ENCODE assay signal across 11 cellular contexts in genomic region chr15:64379216-64379960, GRCh38. TPM values are rescaled to one million over a fixed set of nuclear protein-coding genes. Genes with fewer than 3 reads are reported as not detected.
DNase-seq lines count a peak whose midpoint lies in the region; ATAC-seq and TF ChIP-seq lines count a peak whose summit lies in the region.
"Had no signal": no experiment of that assay in that cellular context is flagged by ENCODE, and none has a peak within 500 bp of the region (broad histone marks: within the 10 kb centered on the region; RNA-seq: fewer than 3 reads in every experiment).

No MANE protein-coding gene starts in this region.

- H3K27me3 ChIP-seq in OCI-LY1 (ENCODE audit: insufficient read depth, low read length) (no peaks in the 10 kb centered on the region), ectodermal cell (ENCODE audit: control insufficient read depth, insufficient read depth, low read length, poor library complexity, severe bottlenecking) (no peaks in the 10 kb centered on the region)
- H3K27me3 ChIP-seq: esophagus squamous epithelium had no signal

- peak overlapping the region; percentile 10 for H3K27ac ChIP-seq in OCI-LY1 (ENCODE audit: low read depth, low read length, poor library complexity, severe bottlenecking)
- H3K27ac ChIP-seq in ectodermal cell (ENCODE audit: insufficient read depth, low read depth, low read length, poor library complexity, severe bottlenecking): no peak overlapping the region
- H3K27ac ChIP-seq: esophagus squamous epithelium, prostate gland had no signal

- H3K79me2 ChIP-seq in OCI-LY1 (ENCODE audit: insufficient read depth, low read length): peaks cover 16% of the 10 kb centered on the region

- H3K4me3 ChIP-seq in OCI-LY1 (ENCODE audit: low read depth, low read length, poor library complexity, severe bottlenecking) (peak overlapping the region; percentile 99), ectodermal cell (ENCODE audit: insufficient read depth, low read depth, low read length) (peak overlapping the region; percentile 58)
- H3K4me3 ChIP-seq: prostate gland had no signal

- H3K4me3 Mint-ChIP-seq in activated naive CD4-positive, alpha-beta T cell treated with anti-CD3 and anti-CD28 coated beads, Interleukin-2, amount 10 ng/mL, durations not matched to agents 7 days and 5 days: peak overlapping the region; percentile 91
- H3K4me3 Mint-ChIP-seq in stimulated activated memory B cell treated with anti-CD40 and anti-IgM and Interleukin-4, amounts not matched to agents 10 μg/mL and 1 μg/mL and 100 μg/mL, for 72 hours: peak overlapping the region; percentile 51

- H4K20me1 ChIP-seq in OCI-LY1 (ENCODE audit: insufficient read depth, low read length): no peaks in the 10 kb centered on the region

- H3K27ac Mint-ChIP-seq in activated naive CD4-positive, alpha-beta T cell treated with anti-CD3 and anti-CD28 coated beads, Interleukin-2, amount 10 ng/mL, durations not matched to agents 7 days and 5 days: peak overlapping the region; percentile 28
- H3K27ac Mint-ChIP-seq in stimulated activated memory B cell treated with anti-CD40 and anti-IgM and Interleukin-4, amounts not matched to agents 10 μg/mL and 1 μg/mL and 100 μg/mL, for 72 hours: no peak overlapping the region

- no peaks in the 10 kb centered on the region for H3K9me3 Mint-ChIP-seq in activated naive CD4-positive, alpha-beta T cell treated with anti-CD3 and anti-CD28 coated beads, Interleukin-2, amount 10 ng/mL, durations not matched to agents 7 days and 5 days
- H3K9me3 Mint-ChIP-seq in stimulated activated memory B cell treated with anti-CD40 and anti-IgM and Interleukin-4, amounts not matched to agents 10 μg/mL and 1 μg/mL and 100 μg/mL, for 72 hours: no peaks in the 10 kb centered on the region

- no peaks in the 10 kb centered on the region for H3K27me3 Mint-ChIP-seq in activated naive CD4-positive, alpha-beta T cell treated with anti-CD3 and anti-CD28 coated beads, Interleukin-2, amount 10 ng/mL, durations not matched to agents 7 days and 5 days
- H3K27me3 Mint-ChIP-seq in stimulated activated memory B cell treated with anti-CD40 and anti-IgM and Interleukin-4, amounts not matched to agents 10 μg/mL and 1 μg/mL and 100 μg/mL, for 72 hours: no peaks in the 10 kb centered on the region

- H2AFZ ChIP-seq in OCI-LY1 (ENCODE audit: low read length): no peak overlapping the region

- no peak for DNase-seq in activated naive CD4-positive, alpha-beta T cell treated with anti-CD3 and anti-CD28 coated beads, Interleukin-2, amount 10 ng/mL, durations not matched to agents 7 days and 5 days
- no peak for DNase-seq in activated naive CD4-positive, alpha-beta T cell treated with anti-CD3 and anti-CD28 coated beads, Interleukin-2, amount 50 U/mL, for 16 hours
- DNase-seq in Right ventricle myocardium superior: no peak
- DNase-seq: esophagus squamous epithelium, NCI-H1048 had no signal

- peak overlapping the region; percentile 98 for H3K4me2 ChIP-seq in OCI-LY1 (ENCODE audit: low read length)

- H3F3A ChIP-seq in OCI-LY1 (ENCODE audit: insufficient read depth, low read length): no peaks in the 10 kb centered on the region

- H3K9ac ChIP-seq in OCI-LY1 (ENCODE audit: low read length): peak overlapping the region; percentile 53

- peaks cover 40% of the 10 kb centered on the region for H3K4me1 Mint-ChIP-seq in activated naive CD4-positive, alpha-beta T cell treated with anti-CD3 and anti-CD28 coated beads, Interleukin-2, amount 10 ng/mL, durations not matched to agents 7 days and 5 days
- peaks cover 23% of the 10 kb centered on the region for H3K4me1 Mint-ChIP-seq in stimulated activated memory B cell treated with anti-CD40 and anti-IgM and Interleukin-4, amounts not matched to agents 10 μg/mL and 1 μg/mL and 100 μg/mL, for 72 hours

- CTCF ChIA-PET in activated naive CD4-positive, alpha-beta T cell treated with anti-CD3 and anti-CD28 coated beads, Interleukin-2, amount 10 ng/mL, durations not matched to agents 7 days and 5 days (lab: Charles Lee): interaction anchor here (1.2 to 1.4 kb wide), 2 partner anchors 169 to 322 kb away, joined by 3 to 4 read pairs; no protein-coding TSS in a partner anchor

- H3K36me3 ChIP-seq in OCI-LY1 (ENCODE audit: insufficient read depth, low read length): peaks cover 39% of the 10 kb centered on the region
- peaks cover 14% of the 10 kb centered on the region for H3K36me3 ChIP-seq in ectodermal cell (ENCODE audit: control insufficient read depth, insufficient read depth, low read length)
- H3K36me3 ChIP-seq: esophagus squamous epithelium, prostate gland had no signal

- peaks cover 22% of the 10 kb centered on the region for H3K36me3 Mint-ChIP-seq in activated naive CD4-positive, alpha-beta T cell treated with anti-CD3 and anti-CD28 coated beads, Interleukin-2, amount 10 ng/mL, durations not matched to agents 7 days and 5 days
- no peaks in the 10 kb centered on the region for H3K36me3 Mint-ChIP-seq in stimulated activated memory B cell treated with anti-CD40 and anti-IgM and Interleukin-4, amounts not matched to agents 10 μg/mL and 1 μg/mL and 100 μg/mL, for 72 hours

- H3K9me3 ChIP-seq in OCI-LY1 (ENCODE audit: low read length): no peaks in the 10 kb centered on the region
- H3K9me3 ChIP-seq in ectodermal cell (ENCODE audit: control insufficient read depth, low read length): no peaks in the 10 kb centered on the region
- H3K9me3 ChIP-seq: esophagus squamous epithelium, prostate gland had no signal

- ATAC-seq in stimulated activated memory B cell treated with anti-CD40 and anti-IgM and Interleukin-4, amounts not matched to agents 10 μg/mL and 1 μg/mL and 100 μg/mL, for 72 hours: no peak
- no peak for ATAC-seq in GM21528 (IDR thresholded peaks at IDR 0.05; ENCODE audit: low FRiP score, unreplicated experiment)
- ATAC-seq in Right ventricle myocardium superior (ENCODE audit: poor library complexity): no peak
- no peak for ATAC-seq in GM18519 (IDR thresholded peaks at IDR 0.05; ENCODE audit: low FRiP score, unreplicated experiment)

- WGBS in ectodermal cell, 2 experiments: 77 to 79% methylated on average over 9 of the region's 9 CpGs

- H3K4me1 ChIP-seq in OCI-LY1 (ENCODE audit: insufficient read depth, low read length, severe bottlenecking): peaks cover 29% of the 10 kb centered on the region
- no peaks in the 10 kb centered on the region for H3K4me1 ChIP-seq in ectodermal cell (ENCODE audit: control insufficient read depth, insufficient read depth, low read length)
- H3K4me1 ChIP-seq: prostate gland had no signal

- no peaks in the 10 kb centered on the region for H3K9me2 ChIP-seq in OCI-LY1 (ENCODE audit: low read depth, low read length)

- intact Hi-C loops in Right ventricle myocardium superior (cut with DNase I): no loop called here

- no peak for TF ChIP-seq CTCF in OCI-LY1 (IDR thresholded peaks at IDR 0.05; ENCODE audit: low read length)

RNA-seq across cellular contexts. Expression of gene PCLAF, which starts 1.9 kb away (rescaled TPM):
- polyA plus RNA-seq in ectodermal cell (2013, experiment 1 of 4): 304 TPM
- 277 TPM for polyA plus RNA-seq in ectodermal cell (2013, experiment 2 of 4)
- 213 TPM for polyA plus RNA-seq in ectodermal cell (2013, experiment 3 of 4)
- polyA plus RNA-seq in ectodermal cell (2013, experiment 4 of 4): 232 TPM
- 0.59 TPM for total RNA-seq in Right ventricle myocardium superior

RNA-seq across cellular contexts. Expression of gene TRIP4, which starts 8.2 kb away (rescaled TPM):
- 29.4 TPM for polyA plus RNA-seq in ectodermal cell (2013, experiment 1 of 4)
- 28.3 TPM for polyA plus RNA-seq in ectodermal cell (2013, experiment 2 of 4)
- 21.0 TPM for polyA plus RNA-seq in ectodermal cell (2013, experiment 3 of 4)
- 20.5 TPM for polyA plus RNA-seq in ectodermal cell (2013, experiment 4 of 4)
- total RNA-seq in Right ventricle myocardium superior: 13.1 TPM

RNA-seq across cellular contexts. Expression of gene CSNK1G1, which starts 23.4 kb away (rescaled TPM):
- polyA plus RNA-seq in ectodermal cell (2013, experiment 1 of 4): 17.5 TPM
- 18.0 TPM for polyA plus RNA-seq in ectodermal cell (2013, experiment 2 of 4)
- 11.2 TPM for polyA plus RNA-seq in ectodermal cell (2013, experiment 3 of 4)
- polyA plus RNA-seq in ectodermal cell (2013, experiment 4 of 4): 14.1 TPM
- total RNA-seq in Right ventricle myocardium superior: 6.0 TPM
